ENCODE assay signal across 12 cellular contexts in genomic region chr4:84451546-84451945, GRCh38.
DNase-seq lines count a peak whose midpoint lies in the region; ATAC-seq and TF ChIP-seq lines count a peak whose summit lies in the region.
"Had no signal": no experiment of that assay in that cellular context is flagged by ENCODE, and none has a peak within 500 bp of the region (broad histone marks: within the 10 kb centered on the region; RNA-seq: fewer than 3 reads in every experiment).

No MANE protein-coding gene starts in this region.

- TF ChIP-seq CTCF in GM12873 (IDR thresholded peaks at IDR 0.05; ENCODE audit: insufficient read depth, low read depth, low read length, missing control alignments), result peak; percentile 24
- TF ChIP-seq CTCF in RWPE2 (IDR thresholded peaks at IDR 0.05; ENCODE audit: poor library complexity, severe bottlenecking), result peak; percentile 51
- TF ChIP-seq CTCF in GM13976 (IDR thresholded peaks at IDR 0.05; ENCODE audit: borderline replicate concordance, control extremely low read depth, extremely low read depth, insufficient read depth, missing control alignments), result no peak

- H3K9me3 ChIP-seq in RWPE2 (ENCODE audit: severe bottlenecking), result no peaks in the 10 kb centered on the region
- H3K9me3 ChIP-seq: SJSA1 had no signal

- H3K36me3 ChIP-seq in RWPE2 (ENCODE audit: low read depth), result no peaks in the 10 kb centered on the region
- H3K36me3 ChIP-seq: SJSA1 had no signal

- DNase-seq in ACHN, result peak; percentile 33
- DNase-seq in RWPE2 (ENCODE audit: low spot score), result no peak
- DNase-seq in foreskin melanocyte, result peak; percentile 11
- no peak for DNase-seq in activated naive CD4-positive, alpha-beta T cell (lab: John Stamatoyannopoulos, UW)
- DNase-seq in GM13976 (ENCODE audit: low spot score), result no peak
- no peak for DNase-seq in NCI-H128 (lab: John Stamatoyannopoulos, UW; ENCODE audit: unreplicated experiment)
- DNase-seq: EL, occipital lobe had no signal

- H3K27ac ChIP-seq in RWPE2 (ENCODE audit: poor library complexity, severe bottlenecking), result no peak overlapping the region
- H3K27ac ChIP-seq: SJSA1 had no signal

- H3K27me3 ChIP-seq in RWPE2 (ENCODE audit: insufficient read depth, poor library complexity, severe bottlenecking), result peaks cover 2% of the 10 kb centered on the region
- H3K27me3 ChIP-seq: SJSA1 had no signal

- no peaks in the 10 kb centered on the region for H3K4me1 ChIP-seq in RWPE2 (ENCODE audit: insufficient read depth, poor library complexity, severe bottlenecking)
- H3K4me1 ChIP-seq: SJSA1 had no signal

- no peak for ATAC-seq in RWPE2 (ENCODE audit: low read depth)
- no peak for ATAC-seq in HG03135 (IDR thresholded peaks at IDR 0.05; ENCODE audit: unreplicated experiment)
- ATAC-seq: activated T-helper 17 cell treated with anti-CD3 and anti-CD28 coated beads, Interleukin-2, amount 50 U/mL, for 72 hours had no signal

- in situ Hi-C loops in ACHN (cut with HindIII; ENCODE audit: low pct_ligation_motif_present, low pct_unique_long_range_greater_than_20kb, low sequenced_read_pairs) (no loop called here), GM13976 (cut with MboI; ENCODE audit: low sequenced_read_pairs, unreplicated experiment) (no loop called here)

- H3K4me3 ChIP-seq in RWPE2 (ENCODE audit: severe bottlenecking), result no peak overlapping the region
- H3K4me3 ChIP-seq: SJSA1 had no signal

Comparison
In these comparisons a context has a peak if more than half of its experiments do, and no peak if none do; other contexts are left out.
1. DNase-seq: peak in ACHN (single experiment) and foreskin melanocyte (single experiment); none in RWPE2 (single experiment), activated naive CD4-positive, alpha-beta T cell (0 of 4), GM13976 (single experiment) and NCI-H128 (single experiment).